18 cellular contexts compared by ENCODE assay signal in genomic region chr5:65808261-65808741, GRCh38.
DNase-seq lines count a peak whose midpoint lies in the region; ATAC-seq lines count a peak whose summit lies in the region.
"Had no signal": no experiment of that assay in that cellular context is flagged by ENCODE, and none has a peak within 500 bp of the region (broad histone marks: within the 10 kb centered on the region; RNA-seq: fewer than 3 reads in every experiment).

No MANE protein-coding gene starts in this region.

- peaks cover 8% of the 10 kb centered on the region; the same call in 1 of the 2 replicates for H3K36me3 ChIP-seq in ACC112 (ENCODE audit: insufficient read depth, low read length)

- ATAC-seq in GM18867 (IDR thresholded peaks at IDR 0.05; ENCODE audit: unreplicated experiment) (no peak), GM18520 (IDR thresholded peaks at IDR 0.05; ENCODE audit: unreplicated experiment) (no peak)
- ATAC-seq: activated CD8-positive, alpha-beta memory T cell treated with anti-CD3 and anti-CD28 coated beads, Interleukin-2, amount 10 ng/mL, durations not matched to agents 7 days and 5 days; HepG2; left lung had no signal

- no peaks in the 10 kb centered on the region for H3K79me2 ChIP-seq in ACC112 (ENCODE audit: control insufficient read depth, insufficient read depth, low read length, unreplicated experiment)

- peaks cover 41% of the 10 kb centered on the region for H3K4me1 ChIP-seq in ACC112 (ENCODE audit: control insufficient read depth, insufficient read depth, low read length, unreplicated experiment)

- H3K27me3 ChIP-seq in ACC112 (ENCODE audit: insufficient read depth, low read length), result no peaks in the 10 kb centered on the region
- H3K27me3 ChIP-seq: cardiac muscle cell, left lung had no signal

- DNase-seq in NCI-H1694 treated with DMSO at 0.1 percent for 48 hours (lab: John Stamatoyannopoulos, UW), result peak; percentile 60
- peak; percentile 40 for DNase-seq in cerebellum (ENCODE audit: low spot score)
- DNase-seq in medulla oblongata (ENCODE audit: extremely low spot score), result peak; percentile 59
- no peak for DNase-seq in NCI-H1930 (lab: John Stamatoyannopoulos, UW)
- DNase-seq in NCI-H1092 treated with DMSO at 0.1 percent for 48 hours (lab: John Stamatoyannopoulos, UW), result no peak
- DNase-seq: activated CD8-positive, alpha-beta memory T cell treated with anti-CD3 and anti-CD28 coated beads, Interleukin-2, amount 10 ng/mL, durations not matched to agents 7 days and 5 days; activated naive CD4-positive, alpha-beta T cell; COR-L47; left lung; naive B cell; NCI-H1048; OCI-M1; stimulated activated CD4-positive, alpha-beta T cell treated with anti-CD3 and anti-CD28 coated beads, Interleukin-2, amount 100 ng/mL, for 24 hours had no signal

- peak overlapping the region; percentile 22; the same call in 1 of the 2 replicates for H3K4me3 ChIP-seq in ACC112 (ENCODE audit: low read depth, low read length)
- H3K4me3 ChIP-seq: cardiac muscle cell, left lung had no signal

- H3K27ac ChIP-seq in ACC112 (ENCODE audit: low read depth, low read length), result peak overlapping the region; percentile 50
- H3K27ac ChIP-seq: cardiac muscle cell, left lung had no signal

- H2AFZ ChIP-seq in ACC112 (ENCODE audit: low read length, unreplicated experiment), result no peak overlapping the region

Comparison
In these comparisons a context has a peak if more than half of its experiments do, and no peak if none do; other contexts are left out.
1. DNase-seq: peak in NCI-H1694 treated with DMSO at 0.1 percent for 48 hours (single experiment), cerebellum (single experiment) and medulla oblongata (single experiment); none in NCI-H1930 (0 of 2) and NCI-H1092 treated with DMSO at 0.1 percent for 48 hours (single experiment).